In genomic region chr12:116737774-116738657, GRCh38 we compare ENCODE assay signal across 8 cellular contexts. TPM values are rescaled to one million over a fixed set of nuclear protein-coding genes. Genes with fewer than 3 reads are reported as not detected.
DNase-seq lines count a peak whose midpoint lies in the region; ATAC-seq and TF ChIP-seq lines count a peak whose summit lies in the region.

TSS of gene RNFT2 (plus strand) at chr12:116738315. CDS start at chr12:116740498, 2,183 bp downstream.
TSS of gene SPRING1 (minus strand) at chr12:116738069. CDS start at chr12:116737900, 169 bp downstream.

- H3K36me3 ChIP-seq in right atrium auricular region (peaks cover 9% of the 10 kb centered on the region), psoas muscle (ENCODE audit: insufficient read depth in 1 of 2, low read depth in 1 of 2) (peaks cover 0 to 26% of the 10 kb centered on the region in 2 donors), uterus (no peaks in the 10 kb centered on the region)

- DNase-seq in GM13976 (ENCODE audit: low spot score) = peak; percentile 100
- DNase-seq in NCI-H146 treated with DMSO at 0.1 percent for 48 hours (lab: John Stamatoyannopoulos, UW; ENCODE audit: unreplicated experiment) = peak; percentile 96
- peak; percentile 99 for DNase-seq in right atrium auricular region (ENCODE audit: low spot score)
- DNase-seq in psoas muscle = peak; percentile 99
- peak; percentile 99 for DNase-seq in uterus

- H3K4me1 Mint-ChIP-seq in T-helper 1 cell treated with Interleukin-12 subunit alpha and Interleukin-12 subunit beta and Interleukin-4 antibody, amounts not matched to agents 30 μg/mL and 1 μg/mL, for 36 hours (ENCODE audit: low read depth) = peaks cover 21% of the 10 kb centered on the region

- in situ Hi-C loops in GM13976 (cut with MboI; ENCODE audit: low sequenced_read_pairs, unreplicated experiment) = no loop called here

- H3K36me3 Mint-ChIP-seq in T-helper 1 cell treated with Interleukin-12 subunit alpha and Interleukin-12 subunit beta and Interleukin-4 antibody, amounts not matched to agents 30 μg/mL and 1 μg/mL, for 36 hours (ENCODE audit: low read depth) = peaks cover 12% of the 10 kb centered on the region

- no peaks in the 10 kb centered on the region for H3K9me3 Mint-ChIP-seq in T-helper 1 cell treated with Interleukin-12 subunit alpha and Interleukin-12 subunit beta and Interleukin-4 antibody, amounts not matched to agents 30 μg/mL and 1 μg/mL, for 36 hours

- peak within 1 kb of the TSS; percentile 87 to 93 for H3K4me3 ChIP-seq in right atrium auricular region
- H3K4me3 ChIP-seq in psoas muscle = peak within 1 kb of the TSS; percentile 86
- H3K4me3 ChIP-seq in uterus = peak within 1 kb of the TSS; percentile 84 to 85

- ATAC-seq in HG02870 (IDR thresholded peaks at IDR 0.05; ENCODE audit: unreplicated experiment) (peak; percentile 96), psoas muscle (peak; percentile 100)

- peaks cover 0 to 19% of the 10 kb centered on the region in 2 donors for H3K4me1 ChIP-seq in right atrium auricular region
- peaks cover 13% of the 10 kb centered on the region for H3K4me1 ChIP-seq in psoas muscle
- peaks cover 5 to 9% of the 10 kb centered on the region in 2 donors for H3K4me1 ChIP-seq in uterus

- TF ChIP-seq CTCF in GM13976 (IDR thresholded peaks at IDR 0.05; ENCODE audit: borderline replicate concordance, control extremely low read depth, extremely low read depth, insufficient read depth, missing control alignments) = no peak
- no peak for TF ChIP-seq CTCF in right atrium auricular region (IDR thresholded peaks at IDR 0.05)
- TF ChIP-seq CTCF in psoas muscle (IDR thresholded peaks at IDR 0.05) = no peak
- peak in 3 of 4 experiments; percentile 7 to 42 (median 38) for TF ChIP-seq CTCF in uterus (IDR thresholded peaks at IDR 0.05)

- intact Hi-C loops in psoas muscle (cut with DNase I) = loop anchor here (2.0 to 5.0 kb wide), 2 partner anchors 79 to 83 kb away; no protein-coding TSS in a partner anchor
- intact Hi-C loops in uterus (cut with DNase I; ENCODE audit: low total_unique reads) = no loop called here

- peak within 1 kb of the TSS; percentile 83 for H3K27ac Mint-ChIP-seq in T-helper 1 cell treated with Interleukin-12 subunit alpha and Interleukin-12 subunit beta and Interleukin-4 antibody, amounts not matched to agents 30 μg/mL and 1 μg/mL, for 36 hours

- TF ChIP-seq POLR2A in uterus (IDR thresholded peaks at IDR 0.05) = peak; percentile 88 to 97

- no peaks in the 10 kb centered on the region for H3K27me3 ChIP-seq in right atrium auricular region
- no peaks in the 10 kb centered on the region for H3K27me3 ChIP-seq in psoas muscle (ENCODE audit: insufficient read depth in 3 of 3, low read length in 2 of 3)
- H3K27me3 ChIP-seq in uterus = no peaks in the 10 kb centered on the region

- H3K27ac ChIP-seq in angular gyrus (ENCODE audit: low read depth, low read length) = peak within 1 kb of the TSS; percentile 42
- H3K27ac ChIP-seq in right atrium auricular region = peak within 1 kb of the TSS; percentile 70 to 77
- peak within 1 kb of the TSS; percentile 78 for H3K27ac ChIP-seq in psoas muscle
- H3K27ac ChIP-seq in uterus = peak within 1 kb of the TSS; percentile 74 to 79

- WGBS in psoas muscle, 3 donors = 0 to 1% (median 1%) methylated on average over 53 to 80 of the region's 80 CpGs

- H3K4me3 Mint-ChIP-seq in T-helper 1 cell treated with Interleukin-12 subunit alpha and Interleukin-12 subunit beta and Interleukin-4 antibody, amounts not matched to agents 30 μg/mL and 1 μg/mL, for 36 hours = peak within 1 kb of the TSS; percentile 98

- no peaks in the 10 kb centered on the region for H3K27me3 Mint-ChIP-seq in T-helper 1 cell treated with Interleukin-12 subunit alpha and Interleukin-12 subunit beta and Interleukin-4 antibody, amounts not matched to agents 30 μg/mL and 1 μg/mL, for 36 hours (ENCODE audit: low read depth)

- H3K9me3 ChIP-seq in right atrium auricular region (no peaks in the 10 kb centered on the region), psoas muscle (no peaks in the 10 kb centered on the region), uterus (no peaks in the 10 kb centered on the region)

RNA-seq across cellular contexts. Expression of gene RNFT2, which starts in this region (rescaled TPM):
- total RNA-seq in right atrium auricular region (1 to 10 TPM in 1 of 2 donors, under 1 TPM in 1; 0.89 to 1.1 TPM), psoas muscle (under 1 TPM; 0.22 to 0.64 (median 0.50) TPM), uterus (1 to 10 TPM in 2 of 4 donors, not detected in 2; 1.4 to 4.7 TPM)
- polyA plus RNA-seq in psoas muscle = under 1 TPM; 0.04 to 0.36 (median 0.34) TPM

RNA-seq across cellular contexts. Expression of gene SPRING1, which starts in this region (rescaled TPM):
- total RNA-seq in right atrium auricular region = 10 to 100 TPM in 1 of 2 donors, 1 to 10 TPM in 1; 9.4 to 12.0 TPM
- total RNA-seq in psoas muscle = 1 to 10 TPM; 6.3 to 9.9 (median 7.9) TPM
- 10 to 100 TPM in 1 of 3 donors, 1 to 10 TPM in 2; 4.1 to 10.6 (median 8.4) TPM for polyA plus RNA-seq in psoas muscle
- total RNA-seq in uterus = 10 to 100 TPM; 14.3 to 26.2 (median 20.2) TPM

Comparison
In these comparisons a context has a peak if more than half of its experiments do, and no peak if none do; other contexts are left out.
1. Peak in every context shown above with its lines: DNase-seq, ATAC-seq, H3K4me3 ChIP-seq and H3K27ac ChIP-seq.
2. CTCF ChIP-seq: peak in uterus (3 of 4); none in GM13976 (single experiment), right atrium auricular region (0 of 2) and psoas muscle (single experiment).